Comparison of ENCODE assay signal across 8 cellular contexts in genomic region chr19:36687214-36688056, GRCh38. TPM values are rescaled to one million over a fixed set of nuclear protein-coding genes. Genes with fewer than 3 reads are reported as not detected.
DNase-seq lines count a peak whose midpoint lies in the region; ATAC-seq and TF ChIP-seq lines count a peak whose summit lies in the region.

ZNF567 (plus strand) TSS chr19:36687612; CDS start chr19:36694868, 7,256 bp downstream.

- H3K9me3 ChIP-seq in IMR-90 (ENCODE audit: control insufficient read depth, insufficient read depth, low read length) (peaks cover 10% of the 10 kb centered on the region; the same call in 1 of the 2 replicates), PC-3 (ENCODE audit: low read length) (peaks cover 8% of the 10 kb centered on the region), mucosa of stomach (ENCODE audit: control insufficient read depth, low read length) (no peaks in the 10 kb centered on the region)

- H4K8ac ChIP-seq in IMR-90 (ENCODE audit: low read depth in 2 of 2, low read length in 2 of 2), result peak within 1 kb of the TSS; percentile 86 to 89; a peak in 3 of 4 replicates

- peak within 1 kb of the TSS; percentile 13 for H2AK9ac ChIP-seq in IMR-90 (replicated peaks; ENCODE audit: low read depth, low read length, poor library complexity)

- BruUV-seq in IMR-90 (replicated peaks; lab: Mats Ljungman, UMichigan) (no TSS peak), PC-3 (replicated peaks; lab: Mats Ljungman, UMichigan) (TSS peak; percentile 60)

- H3K14ac ChIP-seq in IMR-90 (replicated peaks; ENCODE audit: low read depth, low read length), result peak within 1 kb of the TSS; percentile 78

- H4K20me1 ChIP-seq in IMR-90 (ENCODE audit: insufficient read depth, low read length) (no peaks in the 10 kb centered on the region), PC-3 (ENCODE audit: low read length) (no peaks in the 10 kb centered on the region)

- H3K36me3 ChIP-seq in IMR-90 (ENCODE audit: control insufficient read depth, insufficient read depth, low read length), result peaks cover 21% of the 10 kb centered on the region
- peaks cover 46% of the 10 kb centered on the region for H3K36me3 ChIP-seq in PC-3 (ENCODE audit: low read depth, low read length)
- peaks cover 11% of the 10 kb centered on the region for H3K36me3 ChIP-seq in mucosa of stomach (ENCODE audit: control insufficient read depth, insufficient read depth, low read length)

- H3K4me3 Mint-ChIP-seq in activated T-cell treated with anti-CD3 and anti-CD28 coated beads, Interleukin-2, amount 50 U/mL, for 4 hours, result peak within 1 kb of the TSS; percentile 99

- H3K27me3 Mint-ChIP-seq in activated T-cell treated with anti-CD3 and anti-CD28 coated beads, Interleukin-2, amount 50 U/mL, for 4 hours (ENCODE audit: low read depth), result no peaks in the 10 kb centered on the region

- POLR2A ChIA-PET in IMR-90 (lab: Charles Lee; ENCODE audit: unreplicated experiment) (no interaction called here), PC-3 (lab: Charles Lee; ENCODE audit: unreplicated experiment) (interaction anchor here (1.0 kb wide), 1 partner anchor 159 kb away, joined by 7 read pairs; the partner anchor contains the start of gene ZNF260)

- H2BK120ac ChIP-seq in IMR-90 (ENCODE audit: low read depth, low read length), result no peak within 1 kb of the TSS

- peaks cover 18% of the 10 kb centered on the region for H3K79me2 ChIP-seq in PC-3 (ENCODE audit: low read length)

- no peak within 1 kb of the TSS for H2BK20ac ChIP-seq in IMR-90 (ENCODE audit: low read depth, low read length)

- H3K36me3 Mint-ChIP-seq in activated T-cell treated with anti-CD3 and anti-CD28 coated beads, Interleukin-2, amount 50 U/mL, for 4 hours (ENCODE audit: insufficient read depth), result peaks cover 44% of the 10 kb centered on the region

- TF ChIP-seq CTCF in IMR-90 (conservative IDR thresholded peaks at IDR 0.05; ENCODE audit: low read depth, low read length), result no peak
- TF ChIP-seq CTCF in PC-3 (conservative IDR thresholded peaks at IDR 0.05; ENCODE audit: low read depth, low read length), result no peak

- peaks cover 7% of the 10 kb centered on the region for H3K9me3 Mint-ChIP-seq in activated T-cell treated with anti-CD3 and anti-CD28 coated beads, Interleukin-2, amount 50 U/mL, for 4 hours

- WGBS in IMR-90 (ENCODE audit: extremely low coverage in 2 of 2, insufficient read length in 1 of 2), 2 experiments, result 1% methylated on average over 32 of the region's 69 CpGs; no CpG with 5 or more reads in 1 of the 2 experiments

- H3K4me1 ChIP-seq in IMR-90 (ENCODE audit: control insufficient read depth, insufficient read depth, low read length) (no peaks in the 10 kb centered on the region), PC-3 (ENCODE audit: insufficient read depth, low read length) (0 out of 2 replicates have a peak, but pooled peaks cover 3% of the 10 kb centered on the region), mucosa of stomach (ENCODE audit: control insufficient read depth, insufficient read depth, low read length) (peaks cover 8% of the 10 kb centered on the region)

- no peak within 1 kb of the TSS for H3K18ac ChIP-seq in IMR-90 (ENCODE audit: low read depth, low read length)

- intact Hi-C loops in IMR-90 (cut with micrococcal nuclease) (no loop called here), PC-3 (cut with micrococcal nuclease) (loop anchor here (10.0 kb wide), 1 partner anchor 473 kb away; the partner anchor contains the start of genes ZNF146 and ZNF565)

- no peak within 1 kb of the TSS for H2BK15ac ChIP-seq in IMR-90 (ENCODE audit: low read depth, low read length)

- ATAC-seq in GM21528 (IDR thresholded peaks at IDR 0.05; ENCODE audit: low FRiP score, unreplicated experiment) (peak; percentile 87), IMR-90 (ENCODE audit: low read depth) (peak; percentile 95), PC-3 (peak; percentile 91), esophagus mucosa (peak; percentile 99)
- peak; percentile 94 to 95 for ATAC-seq in activated T-cell treated with anti-CD3 and anti-CD28 coated beads, Interleukin-2, amount 50 U/mL, for 4 hours

- H3K56ac ChIP-seq in IMR-90 (ENCODE audit: extremely low read depth, insufficient read depth, low read length), result 0 out of 2 replicates have a peak within 1 kb of the TSS, but pooled peaks have one; percentile 0

- H3K23ac ChIP-seq in IMR-90 (ENCODE audit: low read depth, low read length), result peak within 1 kb of the TSS; percentile 69

- no peaks in the 10 kb centered on the region for H3F3A ChIP-seq in PC-3 (ENCODE audit: low read length, unreplicated experiment)

- H3K9ac ChIP-seq in IMR-90 (ENCODE audit: low read depth, low read length) (peak within 1 kb of the TSS; percentile 93), PC-3 (ENCODE audit: low read length) (peak within 1 kb of the TSS; percentile 91), mucosa of stomach (ENCODE audit: low read length) (peak within 1 kb of the TSS; percentile 85)

- H3K4me3 ChIP-seq in IMR-90 (ENCODE audit: insufficient read depth, low read depth, low read length), result peak within 1 kb of the TSS; percentile 86
- peak within 1 kb of the TSS; percentile 89 for H3K4me3 ChIP-seq in PC-3 (ENCODE audit: low read length)
- H3K4me3 ChIP-seq in mucosa of stomach (ENCODE audit: low read length), result peak within 1 kb of the TSS; percentile 97

- H3K79me1 ChIP-seq in IMR-90 (ENCODE audit: low read depth in 1 of 2, low read length in 2 of 2), result peaks cover 13 to 24% of the 10 kb centered on the region in 2 experiments

- H3K4me2 ChIP-seq in IMR-90 (ENCODE audit: low read depth, low read length) (peak within 1 kb of the TSS; percentile 92), PC-3 (ENCODE audit: low read length) (peak within 1 kb of the TSS; percentile 93)

- H3K27me3 ChIP-seq in IMR-90 (ENCODE audit: control insufficient read depth, insufficient read depth, low read length) (no peaks in the 10 kb centered on the region), PC-3 (ENCODE audit: low read length) (no peaks in the 10 kb centered on the region), mucosa of stomach (ENCODE audit: control insufficient read depth, insufficient read depth, low read length) (no peaks in the 10 kb centered on the region)

- H4K91ac ChIP-seq in IMR-90 (ENCODE audit: insufficient read depth, low read depth, low read length), result peak within 1 kb of the TSS; percentile 62; the same call in 1 of the 2 replicates

- peak within 1 kb of the TSS; percentile 41 for H2BK5ac ChIP-seq in IMR-90 (ENCODE audit: low read depth, low read length, poor library complexity, severe bottlenecking)

- CTCF ChIA-PET in IMR-90 (lab: Yijun Ruan, JAX) (no interaction called here), PC-3 (lab: Charles Lee) (no interaction called here)

- H3K9me2 ChIP-seq in PC-3 (replicated peaks; ENCODE audit: low read length), result no peaks in the 10 kb centered on the region

- H4K5ac ChIP-seq in IMR-90 (ENCODE audit: low read depth, low read length), result peak within 1 kb of the TSS; percentile 62

- in situ Hi-C loops in IMR-90 (cut with MboI; ENCODE audit: low sequenced_read_pairs), result no loop called here

- H3K4me1 Mint-ChIP-seq in activated T-cell treated with anti-CD3 and anti-CD28 coated beads, Interleukin-2, amount 50 U/mL, for 4 hours (ENCODE audit: low read depth), result peaks cover 31% of the 10 kb centered on the region

- H3K27ac ChIP-seq in IMR-90 (ENCODE audit: insufficient read depth, low read length), result peak within 1 kb of the TSS; percentile 75
- H3K27ac ChIP-seq in PC-3 (ENCODE audit: low read length), result peak within 1 kb of the TSS; percentile 32

- TF ChIP-seq POLR2A in IMR-90 (IDR thresholded peaks at IDR 0.05; ENCODE audit: low read depth, low read length), result no peak

- DNase-seq in DMS 273 treated with DMSO at 0.1 percent for 48 hours (lab: John Stamatoyannopoulos, UW) (peak; percentile 83), IMR-90 (peak; percentile 93), PC-3 (peak; percentile 94)
- peak; percentile 99 for DNase-seq in activated T-cell treated with anti-CD3 and anti-CD28 coated beads, Interleukin-2, amount 50 U/mL, for 4 hours
- peak; percentile 99 for DNase-seq in stimulated activated CD8-positive, alpha-beta memory T cell treated with anti-CD3 and anti-CD28 coated beads, Interleukin-4, amount 100 ng/mL, for 48 hours

- peak within 1 kb of the TSS; percentile 71; the same call in 1 of the 2 replicates for H2AK5ac ChIP-seq in IMR-90 (ENCODE audit: low read depth, low read length)

- H3K9me1 ChIP-seq in IMR-90 (ENCODE audit: insufficient read depth, low read length), result no peaks in the 10 kb centered on the region

- no peak for TF ChIP-seq RAD21 in IMR-90 (IDR thresholded peaks at IDR 0.05; ENCODE audit: low read length)

- H2AFZ ChIP-seq in IMR-90 (replicated peaks; ENCODE audit: low read length, poor library complexity), result peak within 1 kb of the TSS; percentile 95
- H2AFZ ChIP-seq in PC-3 (ENCODE audit: low read length), result peak within 1 kb of the TSS; percentile 97

- peak within 1 kb of the TSS; percentile 67 for H3K4ac ChIP-seq in IMR-90 (ENCODE audit: low read depth, low read length)

- dilution Hi-C loops in IMR-90 (cut with HindIII; ENCODE audit: low sequenced_read_pairs, unreplicated experiment), result no loop called here

TF ChIP-seq in IMR-90, 13 proteins besides CTCF, POLR2A, EP300 and RAD21 (continues in another document):
- TF ChIP-seq BHLHE40 (IDR thresholded peaks at IDR 0.05; ENCODE audit: low read depth, low read length), result no peak
- no peak for TF ChIP-seq NFE2L2 (IDR thresholded peaks at IDR 0.05; ENCODE audit: low read depth, low read length)
- peak; percentile 45; the same call in 1 of the 2 replicates for TF ChIP-seq MAZ (IDR thresholded peaks at IDR 0.05; ENCODE audit: borderline replicate concordance, low read depth, low read length)
- TF ChIP-seq RCOR1 (IDR thresholded peaks at IDR 0.05; ENCODE audit: insufficient replicate concordance, low read length), result no peak
- TF ChIP-seq RFX5 (IDR thresholded peaks at IDR 0.05; ENCODE audit: low read depth, low read length), result no peak
- TF ChIP-seq MXI1 (IDR thresholded peaks at IDR 0.05; ENCODE audit: borderline replicate concordance, low read depth, low read length), result peak; percentile 25; the same call in 1 of the 2 replicates
- no peak for TF ChIP-seq CHD1 (IDR thresholded peaks at IDR 0.05; ENCODE audit: low read depth, low read length)
- no peak for TF ChIP-seq SMC3 (IDR thresholded peaks at IDR 0.05; ENCODE audit: low read depth, low read length)
- no peak for TF ChIP-seq MAFK (IDR thresholded peaks at IDR 0.05; ENCODE audit: low read depth, low read length)
- TF ChIP-seq FOS (IDR thresholded peaks at IDR 0.05; ENCODE audit: low read depth, low read length), result no peak
- TF ChIP-seq CEBPB (IDR thresholded peaks at IDR 0.05; ENCODE audit: low read depth, low read length), result no peak

RNA-seq across cellular contexts. Expression of gene ZNF567, which starts in this region (rescaled TPM):
- 5.3 and 6.1 TPM in 2 replicates for total RNA-seq in IMR-90 (2012; rRNA removed)
- 3.4 and 3.8 TPM in 2 replicates for polyA plus RNA-seq in IMR-90 (2012; rRNA removed)
- polyA plus RNA-seq in IMR-90 (2012; cell fraction: cytosol; rRNA removed), result 0.35 and 0.57 TPM in 2 replicates
- 0.61 and 10.0 TPM in 2 replicates for polyA plus RNA-seq in IMR-90 (2012; cell fraction: nucleus; rRNA removed; ENCODE audit: low replicate concordance)
- 3.5 and 6.5 TPM in 2 replicates for total RNA-seq in PC-3 (2014; rRNA removed)
- 1 to 10 TPM; 5.3 to 6.9 (median 5.6) TPM for total RNA-seq in activated T-cell treated with anti-CD3 and anti-CD28 coated beads, Interleukin-2, amount 50 U/mL, for 4 hours
- 2.3 TPM for total RNA-seq in esophagus mucosa

Comparison
In these comparisons a context has a peak if more than half of its experiments do, and no peak if none do; other contexts are left out.
1. Peak in every context shown above with its lines: DNase-seq, ATAC-seq, H3K4me3 ChIP-seq and H3K27ac ChIP-seq.